Comparison of ENCODE assay signal across 9 cellular contexts in the genomic region with DNA sequence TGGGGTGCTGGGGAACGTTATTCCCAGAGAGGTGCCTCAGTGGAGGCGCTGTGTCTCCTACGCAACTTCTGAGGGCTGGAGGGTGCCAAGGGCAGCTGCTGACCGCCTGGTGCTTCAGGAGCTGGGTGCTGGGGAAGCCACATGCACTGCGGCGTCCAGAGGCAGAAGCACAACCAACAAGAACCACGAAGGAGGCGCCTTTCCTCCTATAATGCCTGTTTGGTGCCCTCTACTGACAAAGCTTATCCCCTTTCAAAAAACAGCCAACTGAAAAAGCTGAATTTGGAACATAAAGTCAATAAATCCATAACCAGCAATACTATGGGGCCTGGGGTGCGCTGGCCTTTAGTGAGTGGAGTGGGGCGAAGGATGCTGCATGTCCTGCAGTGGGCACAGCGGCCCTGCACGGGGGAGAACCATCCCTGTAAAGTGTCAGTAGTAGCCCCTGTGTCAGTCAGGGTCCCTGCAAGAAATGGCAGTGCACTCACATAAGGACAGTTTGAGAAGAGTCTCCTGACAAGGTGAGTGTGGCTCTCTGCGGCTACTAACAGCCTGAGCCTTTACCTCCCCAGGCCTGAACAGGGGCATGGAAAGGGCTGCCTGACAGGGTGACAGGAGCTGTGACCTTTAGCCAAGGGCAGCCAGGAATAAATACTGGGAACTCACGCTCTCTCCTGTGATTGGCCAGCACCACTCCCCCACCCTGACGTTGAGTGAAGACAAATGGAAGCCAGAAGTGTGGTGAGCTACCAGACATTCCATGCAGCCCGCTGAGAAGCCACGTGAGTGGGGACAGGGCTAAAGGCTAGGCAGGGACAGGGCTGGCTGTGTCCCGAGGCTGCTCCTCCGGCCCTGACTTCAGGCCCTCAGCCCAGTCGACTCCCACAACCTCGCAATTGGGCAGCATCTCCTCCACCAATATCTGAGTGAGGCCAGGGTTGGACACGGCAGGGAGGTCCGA. TPM values are rescaled to one million over a fixed set of nuclear protein-coding genes. Genes with fewer than 3 reads are reported as not detected.
A peak's percentile ranks its signal among the peaks of the same experiment; 100 is the strongest.
DNase-seq lines count a peak whose midpoint lies in the region; ATAC-seq, FAIRE-seq and TF ChIP-seq lines count a peak whose summit lies in the region.
"Had no signal": no experiment of that assay in that cellular context is flagged by ENCODE, and none has a peak within 500 bp of the region (broad histone marks: within the 10 kb centered on the region; RNA-seq: fewer than 3 reads in every experiment).

No MANE protein-coding gene starts in this region.

- intact Hi-C loops in activated T-helper 2 cell treated with anti-CD3 and anti-CD28 coated beads, Interferon-gamma antibody, Interleukin-2, Interleukin-4, amounts not matched to agents 10 μg/mL and 5 μg/mL and 100 μg/mL, durations not matched to agents 14 hours and 24 hours and 36 hours (cut with micrococcal nuclease): no loop called here

- H3K27me3 ChIP-seq in BJ (ENCODE audit: control insufficient read depth, insufficient read depth, low read length): no peaks in the 10 kb centered on the region
- no peaks in the 10 kb centered on the region for H3K27me3 ChIP-seq in adipocyte (replicated peaks; ENCODE audit: control insufficient read depth, insufficient read depth, low read length)
- no peaks in the 10 kb centered on the region for H3K27me3 ChIP-seq in keratinocyte (ENCODE audit: control insufficient read depth, extremely low read depth, insufficient read depth, low read length)

- no peak for FAIRE-seq in keratinocyte (lab: Jason Lieb, UNC)

- no peaks in the 10 kb centered on the region for H4K20me1 ChIP-seq in keratinocyte (ENCODE audit: control insufficient read depth, extremely low read depth, insufficient read depth, low read length)

- peaks cover 22% of the 10 kb centered on the region for H3K4me1 Mint-ChIP-seq in activated T-helper 2 cell treated with anti-CD3 and anti-CD28 coated beads, Interferon-gamma antibody, Interleukin-2, Interleukin-4, amounts not matched to agents 10 μg/mL and 5 μg/mL and 100 μg/mL, durations not matched to agents 14 hours and 24 hours and 36 hours (ENCODE audit: low read depth)
- H3K4me1 Mint-ChIP-seq in activated naive CD8-positive, alpha-beta T cell treated with anti-CD3 and anti-CD28 coated beads, Interleukin-2, amount 50 U/mL, for 24 hours: peaks cover 19% of the 10 kb centered on the region

- H3K79me2 ChIP-seq in keratinocyte (ENCODE audit: control insufficient read depth, insufficient read depth, low read length): peaks cover 3% of the 10 kb centered on the region

- no peak overlapping the region for H3K4me2 ChIP-seq in keratinocyte (ENCODE audit: control insufficient read depth, extremely low read depth, insufficient read depth, low read depth, low read length)

- H3K36me3 ChIP-seq in BJ (ENCODE audit: control insufficient read depth, insufficient read depth, low read length): peaks cover 14% of the 10 kb centered on the region
- H3K36me3 ChIP-seq in HEK293 (ENCODE audit: control insufficient read depth in 2 of 2, insufficient read depth in 1 of 2, low read length in 2 of 2): peaks cover 32 to 39% of the 10 kb centered on the region in 2 experiments; a peak in 2 of 3 replicates
- H3K36me3 ChIP-seq in adipocyte (ENCODE audit: control insufficient read depth, insufficient read depth, low read length, severe bottlenecking): peaks cover 24% of the 10 kb centered on the region
- peaks cover 14 to 15% of the 10 kb centered on the region in 2 experiments for H3K36me3 ChIP-seq in keratinocyte (ENCODE audit: control insufficient read depth in 2 of 2, extremely low read depth in 1 of 2, insufficient read depth in 2 of 2, low read length in 2 of 2)

- H3K4me1 ChIP-seq in HEK293 (ENCODE audit: control insufficient read depth, insufficient read depth, low read length): peaks cover 11% of the 10 kb centered on the region
- H3K4me1 ChIP-seq in adipocyte (ENCODE audit: control insufficient read depth, insufficient read depth, low read length): peaks cover 11% of the 10 kb centered on the region
- peaks cover 16% of the 10 kb centered on the region for H3K4me1 ChIP-seq in keratinocyte (ENCODE audit: control insufficient read depth, extremely low read depth, insufficient read depth, low read length)

- H3K27ac Mint-ChIP-seq in activated T-helper 2 cell treated with anti-CD3 and anti-CD28 coated beads, Interferon-gamma antibody, Interleukin-2, Interleukin-4, amounts not matched to agents 10 μg/mL and 5 μg/mL and 100 μg/mL, durations not matched to agents 14 hours and 24 hours and 36 hours: no peak overlapping the region
- H3K27ac Mint-ChIP-seq in activated naive CD8-positive, alpha-beta T cell treated with anti-CD3 and anti-CD28 coated beads, Interleukin-2, amount 50 U/mL, for 24 hours: no peak overlapping the region

- no peaks in the 10 kb centered on the region for H3K9me1 ChIP-seq in keratinocyte (ENCODE audit: control insufficient read depth, extremely low read depth, insufficient read depth, low read length)

- H3K36me3 Mint-ChIP-seq in activated T-helper 2 cell treated with anti-CD3 and anti-CD28 coated beads, Interferon-gamma antibody, Interleukin-2, Interleukin-4, amounts not matched to agents 10 μg/mL and 5 μg/mL and 100 μg/mL, durations not matched to agents 14 hours and 24 hours and 36 hours (ENCODE audit: low read depth): peaks cover 36% of the 10 kb centered on the region
- H3K36me3 Mint-ChIP-seq in activated naive CD8-positive, alpha-beta T cell treated with anti-CD3 and anti-CD28 coated beads, Interleukin-2, amount 50 U/mL, for 24 hours (ENCODE audit: low read depth): peaks cover 14% of the 10 kb centered on the region

- no peak overlapping the region for H3K4me3 Mint-ChIP-seq in activated T-helper 2 cell treated with anti-CD3 and anti-CD28 coated beads, Interferon-gamma antibody, Interleukin-2, Interleukin-4, amounts not matched to agents 10 μg/mL and 5 μg/mL and 100 μg/mL, durations not matched to agents 14 hours and 24 hours and 36 hours (ENCODE audit: low read depth)
- H3K4me3 Mint-ChIP-seq in activated naive CD8-positive, alpha-beta T cell treated with anti-CD3 and anti-CD28 coated beads, Interleukin-2, amount 50 U/mL, for 24 hours: no peak overlapping the region

- ATAC-seq in GM21360 (IDR thresholded peaks at IDR 0.05; ENCODE audit: unreplicated experiment): no peak
- no peak for ATAC-seq in activated naive CD8-positive, alpha-beta T cell treated with anti-CD3 and anti-CD28 coated beads, Interleukin-2, amount 50 U/mL, for 24 hours

- no peak overlapping the region for H2AFZ ChIP-seq in keratinocyte (ENCODE audit: control insufficient read depth, low read length)

- H3K4me3 ChIP-seq in BJ (ENCODE audit: low read depth, low read length) (no peak overlapping the region), HEK293 (ENCODE audit: low read depth, low read length) (no peak overlapping the region), adipocyte (ENCODE audit: low read length) (no peak overlapping the region), keratinocyte (ENCODE audit: control insufficient read depth in 2 of 3, extremely low read depth in 1 of 3, insufficient read depth in 2 of 3, low read depth in 1 of 3, low read length in 3 of 3) (no peak overlapping the region)
- H3K4me3 ChIP-seq: lung had no signal

- no peaks in the 10 kb centered on the region for H3K9me3 Mint-ChIP-seq in activated T-helper 2 cell treated with anti-CD3 and anti-CD28 coated beads, Interferon-gamma antibody, Interleukin-2, Interleukin-4, amounts not matched to agents 10 μg/mL and 5 μg/mL and 100 μg/mL, durations not matched to agents 14 hours and 24 hours and 36 hours
- no peaks in the 10 kb centered on the region for H3K9me3 Mint-ChIP-seq in activated naive CD8-positive, alpha-beta T cell treated with anti-CD3 and anti-CD28 coated beads, Interleukin-2, amount 50 U/mL, for 24 hours

- POLR2A ChIA-PET in BJ (lab: Charles Lee): no interaction called here
- POLR2A ChIA-PET in HEK293 (lab: Yijun Ruan, JAX): interaction anchor here (0.7 to 1.0 kb wide), 3 partner anchors 8 to 24 kb away, joined by 3 to 5 read pairs (median 3); a partner anchor contains a TSS

- H3K9ac ChIP-seq in adipocyte (ENCODE audit: low read length) (no peak overlapping the region), keratinocyte (ENCODE audit: control insufficient read depth, extremely low read depth, insufficient read depth, low read length) (no peak overlapping the region)

- H3K9me3 ChIP-seq in HEK293 (ENCODE audit: control insufficient read depth, insufficient read depth, low read depth, low read length) (no peaks in the 10 kb centered on the region), adipocyte (ENCODE audit: control insufficient read depth, low read length) (no peaks in the 10 kb centered on the region), keratinocyte (ENCODE audit: control insufficient read depth, low read depth, low read length) (no peaks in the 10 kb centered on the region)

- H3K27ac ChIP-seq in HEK293 (ENCODE audit: extremely low read depth, low read depth, low read length): no peak overlapping the region
- no peak overlapping the region for H3K27ac ChIP-seq in keratinocyte (ENCODE audit: control insufficient read depth, insufficient read depth, low read length)

- H3K27me3 Mint-ChIP-seq in activated T-helper 2 cell treated with anti-CD3 and anti-CD28 coated beads, Interferon-gamma antibody, Interleukin-2, Interleukin-4, amounts not matched to agents 10 μg/mL and 5 μg/mL and 100 μg/mL, durations not matched to agents 14 hours and 24 hours and 36 hours (ENCODE audit: low read depth): no peaks in the 10 kb centered on the region
- no peaks in the 10 kb centered on the region for H3K27me3 Mint-ChIP-seq in activated naive CD8-positive, alpha-beta T cell treated with anti-CD3 and anti-CD28 coated beads, Interleukin-2, amount 50 U/mL, for 24 hours

- DNase-seq in BJ (ENCODE audit: low read depth) (no peak), adipocyte (ENCODE audit: low read depth) (peak; percentile 34), keratinocyte (ENCODE audit: low read depth, low spot score) (no peak)
- DNase-seq in stimulated activated CD4-positive, alpha-beta T cell treated with anti-CD3 and anti-CD28 coated beads, Interleukin-4, amount 100 ng/mL, for 4 hours: no peak
- DNase-seq in activated T-helper 2 cell treated with anti-CD3 and anti-CD28 coated beads, Interferon-gamma antibody, Interleukin-2, Interleukin-4, amounts not matched to agents 10 μg/mL and 5 μg/mL and 100 μg/mL, durations not matched to agents 14 hours and 24 hours and 36 hours (ENCODE audit: low spot score): no peak
- no peak for DNase-seq in activated naive CD8-positive, alpha-beta T cell treated with anti-CD3 and anti-CD28 coated beads, Interleukin-2, amount 50 U/mL, for 24 hours

- CTCF ChIA-PET in BJ (lab: Yijun Ruan, JAX): interaction anchor here (1.1 to 2.1 kb wide), 4 partner anchors 110 to 229 kb away, joined by 3 to 7 read pairs (median 4); no protein-coding TSS in a partner anchor
- CTCF ChIA-PET in HEK293 (lab: Yijun Ruan, JAX): interaction anchor here (1.0 to 2.4 kb wide), 8 partner anchors 9 to 139 kb away, joined by 3 to 10 read pairs (median 4); a partner anchor contains a TSS

- dilution Hi-C loops in keratinocyte (cut with MboI; ENCODE audit: extremely low pct_ligation_motif_present, low sequenced_read_pairs): no loop called here

- TF ChIP-seq CTCF in BJ (IDR thresholded peaks at IDR 0.05; ENCODE audit: insufficient read depth, low read depth, low read length) (peak; percentile 44), HEK293 (tag by site-specific recombination; IDR thresholded peaks at IDR 0.05) (peak; percentile 52; the same call in 1 of the 2 replicates), keratinocyte (optimal IDR thresholded peaks at IDR 0.05 in 1 of 3, IDR thresholded peaks at IDR 0.05 in 1 of 3, conservative IDR thresholded peaks at IDR 0.05 in 1 of 3; ENCODE audit: extremely low read depth in 1 of 3, insufficient read depth in 2 of 3, low read length in 3 of 3) (peak; percentile 26 to 41 (median 38))

RNA-seq across cellular contexts. Expression of a gene that starts 4.5 kb away (rescaled TPM):
- polyA plus RNA-seq in BJ (2011; rRNA removed) (0.36 and 0.40 TPM in 2 replicates), keratinocyte (0.45 to 1.8 TPM (median 0.97 TPM) in 3 replicates)
- 0.85 and 2.5 TPM in 2 replicates for polyA minus RNA-seq in BJ (2011; rRNA and poly(A)+ RNA removed)
- polyA plus RNA-seq in keratinocyte (2011; ENCODE audit: low read depth): 1.9 TPM
- polyA plus RNA-seq in keratinocyte (2011; cell fraction: cytosol; rRNA removed): 0.22 and 0.87 TPM in 2 replicates
- polyA plus RNA-seq in keratinocyte (2011; cell fraction: nucleus; rRNA removed): 1.4 and 1.6 TPM in 2 replicates
- polyA plus RNA-seq in keratinocyte (2012; ENCODE audit: low replicate concordance): 2.9 and 3.2 TPM in 2 replicates
- 0.26 to 0.49 TPM (median 0.36 TPM) in 3 replicates for polyA minus RNA-seq in keratinocyte
- polyA minus RNA-seq in keratinocyte (2011; cell fraction: cytosol; rRNA and poly(A)+ RNA removed): 2.7 TPM
- polyA minus RNA-seq in keratinocyte (2011; cell fraction: nucleus; rRNA and poly(A)+ RNA removed): 0.62 and 1.7 TPM in 2 replicates
- 0.96 and 0.97 TPM in 2 replicates for total RNA-seq in activated T-helper 2 cell treated with anti-CD3 and anti-CD28 coated beads, Interferon-gamma antibody, Interleukin-2, Interleukin-4, amounts not matched to agents 10 μg/mL and 5 μg/mL and 100 μg/mL, durations not matched to agents 14 hours and 24 hours and 36 hours

RNA-seq across cellular contexts. Expression of a gene that starts 8.0 kb away (rescaled TPM):
- polyA plus RNA-seq in BJ (2011; rRNA removed) (54.0 and 82.4 TPM in 2 replicates), keratinocyte (45.3 to 64.0 TPM (median 45.6 TPM) in 3 replicates)
- 27.2 and 38.6 TPM in 2 replicates for polyA minus RNA-seq in BJ (2011; rRNA and poly(A)+ RNA removed)
- polyA plus RNA-seq in keratinocyte (2011; ENCODE audit: low read depth): 30.6 TPM
- polyA plus RNA-seq in keratinocyte (2011; cell fraction: cytosol; rRNA removed): 57.1 and 81.4 TPM in 2 replicates
- polyA plus RNA-seq in keratinocyte (2011; cell fraction: nucleus; rRNA removed): 39.8 and 51.4 TPM in 2 replicates
- 37.1 and 51.0 TPM in 2 replicates for polyA plus RNA-seq in keratinocyte (2012; ENCODE audit: low replicate concordance)
- 49.0 to 61.4 TPM (median 61.2 TPM) in 3 replicates for polyA minus RNA-seq in keratinocyte
- polyA minus RNA-seq in keratinocyte (2011; cell fraction: cytosol; rRNA and poly(A)+ RNA removed): 82.3 TPM
- polyA minus RNA-seq in keratinocyte (2011; cell fraction: nucleus; rRNA and poly(A)+ RNA removed): 22.8 and 24.7 TPM in 2 replicates
- total RNA-seq in activated T-helper 2 cell treated with anti-CD3 and anti-CD28 coated beads, Interferon-gamma antibody, Interleukin-2, Interleukin-4, amounts not matched to agents 10 μg/mL and 5 μg/mL and 100 μg/mL, durations not matched to agents 14 hours and 24 hours and 36 hours: 58.3 and 60.8 TPM in 2 replicates

RNA-seq across cellular contexts. Expression of a gene that starts 11.2 kb away (rescaled TPM):
- polyA plus RNA-seq in BJ (2011; rRNA removed): not detected in 2 replicates
- polyA minus RNA-seq in BJ (2011; rRNA and poly(A)+ RNA removed): not detected in 2 replicates
- polyA plus RNA-seq in keratinocyte: not detected in 3 replicates
- polyA plus RNA-seq in keratinocyte (2011; ENCODE audit: low read depth): not detected
- polyA plus RNA-seq in keratinocyte (2011; cell fraction: cytosol; rRNA removed): not detected in 2 replicates
- not detected in 2 replicates for polyA plus RNA-seq in keratinocyte (2011; cell fraction: nucleus; rRNA removed)
- polyA plus RNA-seq in keratinocyte (2012; ENCODE audit: low replicate concordance): not detected in 2 replicates
- not detected in 3 replicates for polyA minus RNA-seq in keratinocyte
- polyA minus RNA-seq in keratinocyte (2011; cell fraction: cytosol; rRNA and poly(A)+ RNA removed): not detected
- not detected in 2 replicates for polyA minus RNA-seq in keratinocyte (2011; cell fraction: nucleus; rRNA and poly(A)+ RNA removed)
- not detected in 2 replicates for total RNA-seq in activated T-helper 2 cell treated with anti-CD3 and anti-CD28 coated beads, Interferon-gamma antibody, Interleukin-2, Interleukin-4, amounts not matched to agents 10 μg/mL and 5 μg/mL and 100 μg/mL, durations not matched to agents 14 hours and 24 hours and 36 hours
- total RNA-seq: lung had no signal

RNA-seq across cellular contexts. Expression of a gene that starts 34.1 kb away (rescaled TPM):
- polyA plus RNA-seq in BJ (2011; rRNA removed) (15.1 and 24.2 TPM in 2 replicates), keratinocyte (7.5 to 13.3 TPM (median 8.3 TPM) in 3 replicates)
- polyA minus RNA-seq in BJ (2011; rRNA and poly(A)+ RNA removed): 9.4 and 10.4 TPM in 2 replicates
- polyA plus RNA-seq in keratinocyte (2011; ENCODE audit: low read depth): 17.2 TPM
- 4.0 and 10.9 TPM in 2 replicates for polyA plus RNA-seq in keratinocyte (2011; cell fraction: cytosol; rRNA removed)
- 8.5 and 12.7 TPM in 2 replicates for polyA plus RNA-seq in keratinocyte (2011; cell fraction: nucleus; rRNA removed)
- polyA plus RNA-seq in keratinocyte (2012; ENCODE audit: low replicate concordance): 10.0 and 11.7 TPM in 2 replicates
- 5.5 to 10.0 TPM (median 7.3 TPM) in 3 replicates for polyA minus RNA-seq in keratinocyte
- 24.0 TPM for polyA minus RNA-seq in keratinocyte (2011; cell fraction: cytosol; rRNA and poly(A)+ RNA removed)
- polyA minus RNA-seq in keratinocyte (2011; cell fraction: nucleus; rRNA and poly(A)+ RNA removed): 6.4 and 8.4 TPM in 2 replicates
- total RNA-seq in activated T-helper 2 cell treated with anti-CD3 and anti-CD28 coated beads, Interferon-gamma antibody, Interleukin-2, Interleukin-4, amounts not matched to agents 10 μg/mL and 5 μg/mL and 100 μg/mL, durations not matched to agents 14 hours and 24 hours and 36 hours: 18.9 and 20.5 TPM in 2 replicates

RNA-seq across cellular contexts. Expression of a gene that starts 34.5 kb away (rescaled TPM):
- polyA plus RNA-seq in BJ (2011; rRNA removed) (16.5 and 24.7 TPM in 2 replicates), keratinocyte (12.5 to 18.2 TPM (median 14.7 TPM) in 3 replicates)
- 4.5 and 5.9 TPM in 2 replicates for polyA minus RNA-seq in BJ (2011; rRNA and poly(A)+ RNA removed)
- 5.2 TPM for polyA plus RNA-seq in keratinocyte (2011; ENCODE audit: low read depth)
- polyA plus RNA-seq in keratinocyte (2011; cell fraction: cytosol; rRNA removed): 9.8 and 17.2 TPM in 2 replicates
- polyA plus RNA-seq in keratinocyte (2011; cell fraction: nucleus; rRNA removed): 8.0 and 9.1 TPM in 2 replicates
- 17.8 and 27.7 TPM in 2 replicates for polyA plus RNA-seq in keratinocyte (2012; ENCODE audit: low replicate concordance)
- 3.7 to 11.7 TPM (median 4.7 TPM) in 3 replicates for polyA minus RNA-seq in keratinocyte
- 15.2 TPM for polyA minus RNA-seq in keratinocyte (2011; cell fraction: cytosol; rRNA and poly(A)+ RNA removed)
- 4.9 and 7.4 TPM in 2 replicates for polyA minus RNA-seq in keratinocyte (2011; cell fraction: nucleus; rRNA and poly(A)+ RNA removed)
- 50.4 and 54.3 TPM in 2 replicates for total RNA-seq in activated T-helper 2 cell treated with anti-CD3 and anti-CD28 coated beads, Interferon-gamma antibody, Interleukin-2, Interleukin-4, amounts not matched to agents 10 μg/mL and 5 μg/mL and 100 μg/mL, durations not matched to agents 14 hours and 24 hours and 36 hours
